ENCODE assay signal across 12 cellular contexts in the genomic region with DNA sequence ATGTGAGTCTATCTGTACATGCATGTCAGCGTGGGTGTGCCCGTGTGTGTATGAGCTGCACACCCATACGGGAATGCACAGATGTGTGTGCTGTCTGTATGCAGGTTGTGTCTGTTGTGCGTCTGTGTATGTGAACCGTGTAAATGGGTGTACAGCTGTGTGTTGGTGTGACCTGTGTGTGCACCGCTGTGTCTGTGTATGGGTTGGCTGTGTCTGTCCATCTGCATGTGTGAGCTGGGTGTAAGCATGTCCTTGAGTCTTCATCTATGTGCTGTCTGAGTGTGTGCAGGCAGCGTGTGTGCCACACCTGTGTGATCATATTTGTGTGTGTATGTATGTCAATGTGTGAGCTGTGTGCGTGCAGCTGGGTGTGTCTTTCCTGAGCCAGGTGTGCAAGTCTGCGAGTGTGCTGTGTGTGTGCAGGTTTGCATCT. TPM values are rescaled to one million over a fixed set of nuclear protein-coding genes. Genes with fewer than 3 reads are reported as not detected.
A peak's percentile ranks its signal among the peaks of the same experiment; 100 is the strongest.
DNase-seq lines count a peak whose midpoint lies in the region; ATAC-seq, FAIRE-seq and TF ChIP-seq lines count a peak whose summit lies in the region.
"Had no signal": no experiment of that assay in that cellular context is flagged by ENCODE, and none has a peak within 500 bp of the region (broad histone marks: within the 10 kb centered on the region; RNA-seq: fewer than 3 reads in every experiment).

No MANE protein-coding gene starts in this region.

- TF ChIP-seq CTCF in GM23338 (conservative IDR thresholded peaks at IDR 0.05; ENCODE audit: low read depth in 2 of 2): no peak
- TF ChIP-seq CTCF in smooth muscle cell (IDR thresholded peaks at IDR 0.05; ENCODE audit: borderline replicate concordance, insufficient read depth, poor library complexity, severe bottlenecking): no peak

- DNase-seq in GM23338 (ENCODE audit: low spot score) (no peak), smooth muscle cell (lab: John Stamatoyannopoulos, UW; ENCODE audit: unreplicated experiment) (no peak), H54 (ENCODE audit: insufficient read length, low spot score) (no peak), C1 segment of cervical spinal cord (lab: John Stamatoyannopoulos, UW) (no peak), NCI-H1092 treated with DMSO at 0.1 percent for 48 hours (lab: John Stamatoyannopoulos, UW) (no peak), occipital lobe (lab: John Stamatoyannopoulos, UW) (no peak)
- DNase-seq in activated naive CD8-positive, alpha-beta T cell treated with anti-CD3 and anti-CD28 coated beads, Interleukin-2, amount 50 U/mL, for 24 hours: no peak
- DNase-seq: activated CD8-positive, alpha-beta memory T cell treated with anti-CD3 and anti-CD28 coated beads for 24 hours; erythroblast had no signal

- 75% methylated on average over 9 of the region's 9 CpGs for WGBS in smooth muscle cell (ENCODE audit: low lambda C conversion rate)

- H3K4me1 ChIP-seq in GM23338 (ENCODE audit: insufficient read depth) (peaks cover 19% of the 10 kb centered on the region), smooth muscle cell (ENCODE audit: low read depth) (peaks cover 8% of the 10 kb centered on the region)

- no peak for FAIRE-seq in H54 (lab: Jason Lieb, UNC)
- FAIRE-seq: HepG2 had no signal

- H3K9ac ChIP-seq in smooth muscle cell (ENCODE audit: low read depth): peak overlapping the region; percentile 87

- no peak overlapping the region for H2AFZ ChIP-seq in GM23338
- no peak overlapping the region for H2AFZ ChIP-seq in smooth muscle cell (ENCODE audit: low read depth)

- H3K27me3 ChIP-seq in GM23338 (ENCODE audit: insufficient read depth): no peaks in the 10 kb centered on the region
- H3K27me3 ChIP-seq in smooth muscle cell (ENCODE audit: low read depth): no peaks in the 10 kb centered on the region

- H3K36me3 ChIP-seq in GM23338 (ENCODE audit: insufficient read depth) (peaks cover 6% of the 10 kb centered on the region; the same call in 1 of the 2 replicates), smooth muscle cell (ENCODE audit: low read depth) (no peaks in the 10 kb centered on the region)

- no peak for ATAC-seq in GM23338
- ATAC-seq in activated naive CD8-positive, alpha-beta T cell treated with anti-CD3 and anti-CD28 coated beads, Interleukin-2, amount 50 U/mL, for 24 hours: no peak

- H3K27me3 Mint-ChIP-seq in GM23338 (ENCODE audit: insufficient read depth, low read depth, poor library complexity): peaks cover 25% of the 10 kb centered on the region
- H3K27me3 Mint-ChIP-seq in activated naive CD8-positive, alpha-beta T cell treated with anti-CD3 and anti-CD28 coated beads, Interleukin-2, amount 50 U/mL, for 24 hours: peaks cover 60% of the 10 kb centered on the region

- H3K4me2 ChIP-seq in GM23338: peak overlapping the region; percentile 88
- peak overlapping the region; percentile 99 for H3K4me2 ChIP-seq in smooth muscle cell

- peak overlapping the region; percentile 49 for H3K27ac Mint-ChIP-seq in GM23338
- H3K27ac Mint-ChIP-seq in activated naive CD8-positive, alpha-beta T cell treated with anti-CD3 and anti-CD28 coated beads, Interleukin-2, amount 50 U/mL, for 24 hours: no peak overlapping the region

- H3K79me2 ChIP-seq in GM23338 (replicated peaks; ENCODE audit: insufficient read depth) (peaks cover 34% of the 10 kb centered on the region), smooth muscle cell (ENCODE audit: low read depth) (peaks cover 22% of the 10 kb centered on the region)

- H3K4me3 ChIP-seq in GM23338: peak overlapping the region; percentile 94
- peak overlapping the region; percentile 29 for H3K4me3 ChIP-seq in iPS-18c (ENCODE audit: insufficient read depth, low read depth, low read length)
- H3K4me3 ChIP-seq in smooth muscle cell: peak overlapping the region; percentile 89

- H3K9me3 ChIP-seq in iPS-18c (ENCODE audit: control insufficient read depth, insufficient read depth, low read length) (no peaks in the 10 kb centered on the region), smooth muscle cell (replicated peaks; ENCODE audit: low read depth) (no peaks in the 10 kb centered on the region)

- H3K4me3 Mint-ChIP-seq in GM23338: peak overlapping the region; percentile 79
- peak overlapping the region; percentile 18 for H3K4me3 Mint-ChIP-seq in activated naive CD8-positive, alpha-beta T cell treated with anti-CD3 and anti-CD28 coated beads, Interleukin-2, amount 50 U/mL, for 24 hours

- peaks cover 35% of the 10 kb centered on the region for H3K4me1 Mint-ChIP-seq in GM23338
- H3K4me1 Mint-ChIP-seq in activated naive CD8-positive, alpha-beta T cell treated with anti-CD3 and anti-CD28 coated beads, Interleukin-2, amount 50 U/mL, for 24 hours: peaks cover 21% of the 10 kb centered on the region

- TF ChIP-seq POLR2A in H54 (IDR thresholded peaks at IDR 0.05; ENCODE audit: low read depth, low read length): no peak

- H3K27ac ChIP-seq in GM23338 (ENCODE audit: low read depth): no peak overlapping the region
- peak overlapping the region; percentile 91 for H3K27ac ChIP-seq in smooth muscle cell (ENCODE audit: low read depth)

- no peaks in the 10 kb centered on the region for H3K9me2 ChIP-seq in GM23338 (ENCODE audit: insufficient read depth)

- peaks cover 28% of the 10 kb centered on the region for H3K36me3 Mint-ChIP-seq in GM23338 (ENCODE audit: low read depth)
- H3K36me3 Mint-ChIP-seq in activated naive CD8-positive, alpha-beta T cell treated with anti-CD3 and anti-CD28 coated beads, Interleukin-2, amount 50 U/mL, for 24 hours (ENCODE audit: low read depth): no peaks in the 10 kb centered on the region

- peaks cover 7% of the 10 kb centered on the region for H4K20me1 ChIP-seq in GM23338 (replicated peaks; ENCODE audit: insufficient read depth)
- peaks cover 45% of the 10 kb centered on the region for H4K20me1 ChIP-seq in smooth muscle cell (ENCODE audit: low read depth)

- H3F3A ChIP-seq in GM23338 (replicated peaks; ENCODE audit: low read depth) (peaks cover 27% of the 10 kb centered on the region), smooth muscle cell (ENCODE audit: low read depth) (peaks cover 15% of the 10 kb centered on the region)

- no peaks in the 10 kb centered on the region; the same call in 2 of the 3 replicates for H3K9me3 Mint-ChIP-seq in GM23338
- no peaks in the 10 kb centered on the region for H3K9me3 Mint-ChIP-seq in activated naive CD8-positive, alpha-beta T cell treated with anti-CD3 and anti-CD28 coated beads, Interleukin-2, amount 50 U/mL, for 24 hours

TF ChIP-seq in GM23338, 12 proteins besides CTCF, POLR2A, EP300 and RAD21 (continues in another document):
- no peak for TF ChIP-seq POLR2AphosphoS5 (IDR thresholded peaks at IDR 0.05; ENCODE audit: low read depth)

RNA-seq across cellular contexts. Expression of a gene that starts 1.6 kb away (rescaled TPM):
- 151 and 172 TPM in 2 replicates for total RNA-seq in GM23338 (2014; rRNA removed; shearing (Covaris generic))
- polyA plus RNA-seq in GM23338 (2016; fragmentation: Nextera tagmentation; extraction: Ambion mirVana) (24.3 and 25.0 TPM in 2 replicates), smooth muscle cell (92.5 and 122 TPM in 2 replicates)
- total RNA-seq in smooth muscle cell (56.6 and 72.0 TPM in 2 replicates), occipital lobe (12.6 TPM)

RNA-seq across cellular contexts. Expression of a gene that starts 33.0 kb away (rescaled TPM):
- 15.0 and 24.8 TPM in 2 replicates for total RNA-seq in GM23338 (2014; rRNA removed; shearing (Covaris generic))
- polyA plus RNA-seq in GM23338 (2016; fragmentation: Nextera tagmentation; extraction: Ambion mirVana): 19.7 and 19.8 TPM in 2 replicates
- total RNA-seq in smooth muscle cell: 3.6 and 4.0 TPM in 2 replicates
- 3.1 and 10.3 TPM in 2 replicates for polyA plus RNA-seq in smooth muscle cell
- not detected for total RNA-seq in occipital lobe
- total RNA-seq: pulmonary artery endothelial cell had no signal

Comparison
In these comparisons a context has a peak if more than half of its experiments do, and no peak if none do; other contexts are left out.
1. H3K4me3 ChIP-seq: peak in every context shown above with its lines; median percentile 94 in GM23338; 89 in smooth muscle cell; 29 in iPS-18c.